Comparison of ENCODE assay signal across 34 cellular contexts in genomic region chr16:65790768-65791167, GRCh38.
"Had no signal": no experiment of that assay in that cellular context is flagged by ENCODE, and none has a peak within 500 bp of the region (broad histone marks: within the 10 kb centered on the region; RNA-seq: fewer than 3 reads in every experiment).

No MANE protein-coding gene starts in this region.

- H3K4me3 ChIP-seq: MG63 had no signal

- H3K27me3 ChIP-seq: MG63 had no signal

- H3K36me3 ChIP-seq: MG63 had no signal

- H3K9me3 ChIP-seq: MG63 had no signal

- DNase-seq: Karpas-422, Kasumi-1, MG63, MM.1S, MV-4-11, NCI-H1048, NCI-H1092, NCI-H1092 treated with DMSO at 0.1 percent for 48 hours, NCI-H1105, NCI-H1105 treated with DMSO at 0.1 percent for 48 hours, NCI-H1417, NCI-H1417 treated with DMSO at 0.1 percent for 48 hours, NCI-H1436, NCI-H1436 treated with DMSO at 0.1 percent for 48 hours, NCI-H146, NCI-H1694, NCI-H1694 treated with DMSO at 0.1 percent for 48 hours, NCI-H187, NCI-H187 treated with DMSO at 0.1 percent for 48 hours, NCI-H1930, NCI-H2029, NCI-H2029 treated with DMSO at 0.1 percent for 48 hours, NCI-H2081, NCI-H2081 treated with DMSO at 0.1 percent for 48 hours, NCI-H2107, NCI-H2171, NCI-H2171 treated with DMSO at 0.1 percent for 48 hours, NCI-H2227 treated with DMSO at 0.1 percent for 48 hours, NCI-H226, NCI-H345, NCI-H446, NCI-H446 treated with DMSO at 0.1 percent for 48 hours, NCI-H510A, NCI-H510A treated with DMSO at 0.1 percent for 48 hours had no signal
